ENCODE assay signal across 16 cellular contexts in genomic region chr10:9076066-9076465, GRCh38.
A peak's percentile ranks its signal among the peaks of the same experiment; 100 is the strongest.
DNase-seq lines count a peak whose midpoint lies in the region; ATAC-seq lines count a peak whose summit lies in the region.
"Had no signal": no experiment of that assay in that cellular context is flagged by ENCODE, and none has a peak within 500 bp of the region (broad histone marks: within the 10 kb centered on the region; RNA-seq: fewer than 3 reads in every experiment).

No MANE protein-coding gene starts in this region.

- no peak overlapping the region for H3K4me3 Mint-ChIP-seq in activated T-cell treated with anti-CD3 and anti-CD28 coated beads, Interleukin-2, amount 50 U/mL, for 4 hours
- H3K4me3 Mint-ChIP-seq in stimulated activated naive CD8-positive, alpha-beta T cell treated with anti-CD3 and anti-CD28 coated beads, Interleukin-15, amount 100 ng/mL, for 72 hours = no peak overlapping the region
- no peak overlapping the region for H3K4me3 Mint-ChIP-seq in stimulated activated naive CD8-positive, alpha-beta T cell treated with anti-CD3 and anti-CD28 coated beads, Interleukin-15, Interleukin-2, amounts not matched to agents 100 ng/mL and 50 ng/mL, for 24 hours
- H3K4me3 Mint-ChIP-seq: CD14-positive monocyte; CD8-positive, alpha-beta T cell had no signal

- H3K27ac Mint-ChIP-seq in stimulated activated naive CD8-positive, alpha-beta T cell treated with anti-CD3 and anti-CD28 coated beads, Interleukin-15, amount 100 ng/mL, for 72 hours = no peak overlapping the region
- peak overlapping the region; percentile 82 for H3K27ac Mint-ChIP-seq in stimulated activated naive CD8-positive, alpha-beta T cell treated with anti-CD3 and anti-CD28 coated beads, Interleukin-15, Interleukin-2, amounts not matched to agents 100 ng/mL and 50 ng/mL, for 24 hours
- H3K27ac Mint-ChIP-seq: CD14-positive monocyte; CD8-positive, alpha-beta T cell had no signal

- peaks cover 5% of the 10 kb centered on the region for H3K27me3 Mint-ChIP-seq in activated T-cell treated with anti-CD3 and anti-CD28 coated beads, Interleukin-2, amount 50 U/mL, for 4 hours (ENCODE audit: low read depth)
- H3K27me3 Mint-ChIP-seq in stimulated activated naive CD8-positive, alpha-beta T cell treated with anti-CD3 and anti-CD28 coated beads, Interleukin-15, amount 100 ng/mL, for 72 hours = no peaks in the 10 kb centered on the region
- H3K27me3 Mint-ChIP-seq in stimulated activated naive CD8-positive, alpha-beta T cell treated with anti-CD3 and anti-CD28 coated beads, Interleukin-15, Interleukin-2, amounts not matched to agents 100 ng/mL and 50 ng/mL, for 24 hours = no peaks in the 10 kb centered on the region

- no peaks in the 10 kb centered on the region for H3K9me3 Mint-ChIP-seq in activated T-cell treated with anti-CD3 and anti-CD28 coated beads, Interleukin-2, amount 50 U/mL, for 4 hours
- peaks cover 0 to 6% of the 10 kb centered on the region in 2 donors for H3K9me3 Mint-ChIP-seq in stimulated activated naive CD8-positive, alpha-beta T cell treated with anti-CD3 and anti-CD28 coated beads, Interleukin-15, amount 100 ng/mL, for 72 hours
- H3K9me3 Mint-ChIP-seq in stimulated activated naive CD8-positive, alpha-beta T cell treated with anti-CD3 and anti-CD28 coated beads, Interleukin-15, Interleukin-2, amounts not matched to agents 100 ng/mL and 50 ng/mL, for 24 hours = peaks cover 9% of the 10 kb centered on the region
- H3K9me3 Mint-ChIP-seq: CD8-positive, alpha-beta T cell had no signal

- peaks cover 6% of the 10 kb centered on the region for H3K4me1 Mint-ChIP-seq in activated T-cell treated with anti-CD3 and anti-CD28 coated beads, Interleukin-2, amount 50 U/mL, for 4 hours (ENCODE audit: low read depth)
- H3K4me1 Mint-ChIP-seq in stimulated activated naive CD8-positive, alpha-beta T cell treated with anti-CD3 and anti-CD28 coated beads, Interleukin-15, amount 100 ng/mL, for 72 hours = peaks cover 8% of the 10 kb centered on the region
- peaks cover 38% of the 10 kb centered on the region for H3K4me1 Mint-ChIP-seq in stimulated activated naive CD8-positive, alpha-beta T cell treated with anti-CD3 and anti-CD28 coated beads, Interleukin-15, Interleukin-2, amounts not matched to agents 100 ng/mL and 50 ng/mL, for 24 hours (ENCODE audit: low read depth)
- H3K4me1 Mint-ChIP-seq: CD14-positive monocyte had no signal

- H3K36me3 Mint-ChIP-seq in activated T-cell treated with anti-CD3 and anti-CD28 coated beads, Interleukin-2, amount 50 U/mL, for 4 hours (ENCODE audit: insufficient read depth) = no peaks in the 10 kb centered on the region
- H3K36me3 Mint-ChIP-seq in stimulated activated naive CD8-positive, alpha-beta T cell treated with anti-CD3 and anti-CD28 coated beads, Interleukin-15, Interleukin-2, amounts not matched to agents 100 ng/mL and 50 ng/mL, for 24 hours (ENCODE audit: low read depth) = no peaks in the 10 kb centered on the region
- H3K36me3 Mint-ChIP-seq: CD14-positive monocyte; CD8-positive, alpha-beta T cell had no signal

- no peak for DNase-seq in activated CD4-positive, CD25-positive, alpha-beta regulatory T cell treated with anti-CD3 and anti-CD28 coated beads, Interleukin-2, amount 50 U/mL, for 72 hours
- no peak for DNase-seq in activated T-cell treated with anti-CD3 and anti-CD28 coated beads, Interleukin-2, amount 50 U/mL, for 4 hours
- no peak for DNase-seq in activated T-cell treated with anti-CD3 and anti-CD28 coated beads, Interleukin-2, amount 50 U/mL, for 1 hour
- DNase-seq in stimulated activated naive CD8-positive, alpha-beta T cell treated with anti-CD3 and anti-CD28 coated beads, Interleukin-15, Interleukin-2, amounts not matched to agents 100 U/mL and 50 U/mL, for 24 hours = no peak
- DNase-seq in stimulated activated naive CD8-positive, alpha-beta T cell treated with anti-CD3 and anti-CD28 coated beads, Interleukin-15, amount 100 ng/mL, for 72 hours = no peak
- DNase-seq in SK-N-DZ (ENCODE audit: low spot score) = no peak
- DNase-seq: CD8-positive, alpha-beta T cell; COR-L47; DMS153; DMS79 treated with DMSO at 0.1 percent for 48 hours; EL; GM23248 had no signal

- peak; percentile 32 to 73 for ATAC-seq in activated CD4-positive, CD25-positive, alpha-beta regulatory T cell treated with anti-CD3 and anti-CD28 coated beads, Interleukin-2, amount 50 U/mL, for 24 hours
- ATAC-seq in activated T-cell treated with anti-CD3 and anti-CD28 coated beads, Interleukin-2, amount 50 U/mL, for 4 hours = peak; percentile 73 to 82
- peak; percentile 59 for ATAC-seq in stimulated activated naive CD8-positive, alpha-beta T cell treated with anti-CD3 and anti-CD28 coated beads, Interleukin-15, Interleukin-2, amounts not matched to agents 100 U/mL and 50 U/mL, for 24 hours
- no peak for ATAC-seq in stimulated activated naive CD8-positive, alpha-beta T cell treated with anti-CD3 and anti-CD28 coated beads, Interleukin-15, amount 100 ng/mL, for 72 hours
- ATAC-seq: CD8-positive, alpha-beta T cell; HCT116 had no signal
